24 cellular contexts compared by ENCODE assay signal in the genomic region with DNA sequence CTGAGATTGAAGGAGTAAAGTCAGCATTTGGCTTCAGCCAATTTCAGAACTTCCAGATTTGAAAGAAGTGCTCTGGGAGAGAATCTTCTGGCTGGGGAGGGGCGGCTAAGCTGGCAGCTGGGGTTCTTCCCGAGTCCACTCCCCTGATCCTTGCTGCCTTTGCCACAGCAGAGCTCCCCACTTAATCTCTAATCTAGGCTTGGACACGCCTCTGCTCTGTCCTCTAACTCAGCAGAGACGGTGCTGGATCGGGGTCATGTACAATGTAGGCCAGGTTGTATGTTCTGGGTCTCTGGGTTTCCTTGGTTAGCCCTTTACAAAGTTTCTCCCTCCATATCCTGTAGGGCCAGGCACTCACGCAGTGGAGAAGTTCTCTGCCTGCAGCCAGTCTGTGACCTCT. TPM values are rescaled to one million over a fixed set of nuclear protein-coding genes. Genes with fewer than 3 reads are reported as not detected.
"Had no signal": no experiment of that assay in that cellular context is flagged by ENCODE, and none has a peak within 500 bp of the region (broad histone marks: within the 10 kb centered on the region; RNA-seq: fewer than 3 reads in every experiment).

No MANE protein-coding gene starts in this region.

- ATAC-seq: PC-3, WTC11 had no signal

- H3K9me3 ChIP-seq: adrenal gland had no signal

- H3K27me3 ChIP-seq: adrenal gland had no signal

- DNase-seq: activated CD4-positive, alpha-beta memory T cell treated with anti-CD3 and anti-CD28 coated beads, Interleukin-2, amount 10 ng/mL, durations not matched to agents 7 days and 5 days; activated CD4-positive, alpha-beta T cell treated with anti-CD3 and anti-CD28 coated beads, Interleukin-2, amount 50 U/mL, for 1 hour; activated naive CD4-positive, alpha-beta T cell treated with anti-CD3 and anti-CD28 coated beads, Interleukin-2, amount 50 U/mL, for 16 hours; activated naive CD8-positive, alpha-beta T cell treated with anti-CD3 and anti-CD28 coated beads, Interleukin-2, amount 10 ng/mL, durations not matched to agents 7 days and 5 days; activated T-cell treated with anti-CD3 and anti-CD28 coated beads for 4 hours; anterior cingulate cortex; central memory CD4-positive, alpha-beta T cell; Karpas-422; MM.1S; NCI-H1105; NCI-H1436; NCI-H1694 treated with DMSO at 0.1 percent for 48 hours; NCI-H2029 treated with DMSO at 0.1 percent for 48 hours; NCI-H345; NCI-H510A; NCI-H526 treated with DMSO at 0.1 percent for 48 hours; PC-3; SHP77 treated with DMSO at 0.1 percent for 48 hours had no signal

- H3K36me3 ChIP-seq: adrenal gland had no signal

- H3K27ac ChIP-seq: adrenal gland had no signal

- H3K4me3 ChIP-seq: adrenal gland had no signal

- FAIRE-seq: RCC 7860 had no signal

- H3K4me1 ChIP-seq: adrenal gland had no signal

RNA-seq across cellular contexts. Expression of a gene that starts 12.8 kb away (rescaled TPM):
- total RNA-seq: activated CD4-positive, alpha-beta memory T cell treated with anti-CD3 and anti-CD28 coated beads, Interleukin-2, amount 10 ng/mL, durations not matched to agents 7 days and 5 days; activated CD8-positive, alpha-beta memory T cell treated with anti-CD3 and anti-CD28 coated beads for 36 hours; activated naive CD8-positive, alpha-beta T cell treated with anti-CD3 and anti-CD28 coated beads, Interleukin-2, amount 10 ng/mL, durations not matched to agents 7 days and 5 days; chondrocyte; PC-3; SK-MEL-5 had no signal

RNA-seq across cellular contexts. Expression of a gene that starts 38.9 kb away (rescaled TPM):
- total RNA-seq: activated CD4-positive, alpha-beta memory T cell treated with anti-CD3 and anti-CD28 coated beads, Interleukin-2, amount 10 ng/mL, durations not matched to agents 7 days and 5 days; activated CD8-positive, alpha-beta memory T cell treated with anti-CD3 and anti-CD28 coated beads for 36 hours; activated naive CD8-positive, alpha-beta T cell treated with anti-CD3 and anti-CD28 coated beads, Interleukin-2, amount 10 ng/mL, durations not matched to agents 7 days and 5 days; chondrocyte; PC-3; SK-MEL-5 had no signal
